8 cellular contexts compared by ENCODE assay signal in genomic region chr12:27244680-27245005, GRCh38. TPM values are rescaled to one million over a fixed set of nuclear protein-coding genes. Genes with fewer than 3 reads are reported as not detected.
A peak's percentile ranks its signal among the peaks of the same experiment; 100 is the strongest.
DNase-seq lines count a peak whose midpoint lies in the region; ATAC-seq and TF ChIP-seq lines count a peak whose summit lies in the region.

No MANE protein-coding gene starts in this region.

- H3K27me3 Mint-ChIP-seq in activated CD4-positive, alpha-beta T cell treated with anti-CD3 and anti-CD28 coated beads for 36 hours, result no peaks in the 10 kb centered on the region
- H3K27me3 Mint-ChIP-seq in T-helper 17 cell, result no peaks in the 10 kb centered on the region

- H3K36me3 ChIP-seq in skeletal muscle satellite cell (ENCODE audit: insufficient read depth, low read length), result no peaks in the 10 kb centered on the region

- peaks cover 45% of the 10 kb centered on the region for H3K4me1 Mint-ChIP-seq in activated CD4-positive, alpha-beta T cell treated with anti-CD3 and anti-CD28 coated beads for 36 hours
- H3K4me1 Mint-ChIP-seq in T-helper 17 cell, result peaks cover 30% of the 10 kb centered on the region

- peaks cover 18% of the 10 kb centered on the region for H3K4me1 ChIP-seq in skeletal muscle satellite cell (ENCODE audit: control insufficient read depth, insufficient read depth, low read length)

- H3K27ac Mint-ChIP-seq in activated CD4-positive, alpha-beta T cell treated with anti-CD3 and anti-CD28 coated beads for 36 hours, result peak overlapping the region; percentile 98
- peak overlapping the region; percentile 98 for H3K27ac Mint-ChIP-seq in T-helper 17 cell

- H3K4me3 Mint-ChIP-seq in activated CD4-positive, alpha-beta T cell treated with anti-CD3 and anti-CD28 coated beads for 36 hours, result peak overlapping the region; percentile 95
- H3K4me3 Mint-ChIP-seq in T-helper 17 cell, result peak overlapping the region; percentile 99

- no peak for DNase-seq in activated CD4-positive, alpha-beta T cell treated with anti-CD3 and anti-CD28 coated beads for 36 hours
- no peak for DNase-seq in activated CD4-positive, alpha-beta T cell treated with anti-CD3 and anti-CD28 coated beads, Interleukin-2, amount 50 U/mL, for 4 hours
- DNase-seq in T-helper 17 cell, result no peak
- DNase-seq in foreskin fibroblast, result peak in 1 of 2 donors; percentile 70
- DNase-seq in A172 (ENCODE audit: low spot score), result no peak

- no peak for ATAC-seq in activated CD4-positive, alpha-beta T cell treated with anti-CD3 and anti-CD28 coated beads for 36 hours
- no peak for ATAC-seq in T-helper 17 cell
- no peak for ATAC-seq in GM18868 (IDR thresholded peaks at IDR 0.05; ENCODE audit: unreplicated experiment)
- no peak for ATAC-seq in GM21723 (IDR thresholded peaks at IDR 0.05; ENCODE audit: unreplicated experiment)

- peaks cover 5% of the 10 kb centered on the region for H3K36me3 Mint-ChIP-seq in activated CD4-positive, alpha-beta T cell treated with anti-CD3 and anti-CD28 coated beads for 36 hours (ENCODE audit: low read depth)
- H3K36me3 Mint-ChIP-seq in T-helper 17 cell (ENCODE audit: low read depth), result peaks cover 4% of the 10 kb centered on the region

- POLR2A ChIA-PET in activated CD4-positive, alpha-beta T cell treated with anti-CD3 and anti-CD28 coated beads for 36 hours (lab: Charles Lee), result interaction anchor here (0.8 to 1.2 kb wide), 2 partner anchors 9 to 20 kb away, joined by 3 to 5 read pairs; no protein-coding TSS in a partner anchor

- H3K9ac ChIP-seq in skeletal muscle satellite cell (ENCODE audit: low read depth, low read length), result peak overlapping the region; percentile 95

- intact Hi-C loops in activated CD4-positive, alpha-beta T cell treated with anti-CD3 and anti-CD28 coated beads for 36 hours (cut with DNase I, micrococcal nuclease), result loop anchor here (1.0 to 10.0 kb wide), 14 partner anchors 37 to 1132 kb away; partner anchors contain the start of genes BMAL2 (in 2 of the 2), MED21 (in 2 of the 2), CCDC91 (in 1 of the 2) and FGFR1OP2 (in 1 of the 2)

- CTCF ChIA-PET in activated CD4-positive, alpha-beta T cell treated with anti-CD3 and anti-CD28 coated beads for 36 hours (lab: Charles Lee), result interaction anchor here (0.7 to 3.3 kb wide), 4 partner anchors 11 to 67 kb away, joined by 3 to 11 read pairs (median 4); no protein-coding TSS in a partner anchor

- peak overlapping the region; percentile 77 for H3K4me3 ChIP-seq in foreskin fibroblast (ENCODE audit: low read depth in 1 of 2, low read length in 2 of 2)
- peak overlapping the region; percentile 90 for H3K4me3 ChIP-seq in skeletal muscle satellite cell (ENCODE audit: low read length)

- TF ChIP-seq CTCF in foreskin fibroblast (IDR thresholded peaks at IDR 0.05; ENCODE audit: low read depth, low read length), result no peak

- peak overlapping the region; percentile 96 for H3K4me2 ChIP-seq in skeletal muscle satellite cell (ENCODE audit: low read length)

- no peaks in the 10 kb centered on the region for H3K9me3 ChIP-seq in T-helper 17 cell (ENCODE audit: control insufficient read depth, low read length, poor library complexity, severe bottlenecking)
- no peaks in the 10 kb centered on the region for H3K9me3 ChIP-seq in skeletal muscle satellite cell (replicated peaks; ENCODE audit: low read length)

- peaks cover 4% of the 10 kb centered on the region for H3K9me3 Mint-ChIP-seq in activated CD4-positive, alpha-beta T cell treated with anti-CD3 and anti-CD28 coated beads for 36 hours (ENCODE audit: low read depth)

- no peaks in the 10 kb centered on the region for H3K27me3 ChIP-seq in skeletal muscle satellite cell (ENCODE audit: control insufficient read depth, insufficient read depth, low read length)

RNA-seq across cellular contexts. Expression of gene STK38L, which starts 0.6 kb away (rescaled TPM):
- 10 to 100 TPM; 24.9 to 30.4 TPM for total RNA-seq in activated CD4-positive, alpha-beta T cell treated with anti-CD3 and anti-CD28 coated beads for 36 hours
- total RNA-seq in T-helper 17 cell, result 10 to 100 TPM; 13.3 to 18.7 TPM
- 11.4 and 14.9 TPM in 2 replicates for total RNA-seq in skeletal muscle satellite cell (2012; rRNA removed)
- 30.7 and 34.8 TPM in 2 replicates for total RNA-seq in A172 (2014; rRNA removed; shearing (Covaris generic))
